Comparison of ENCODE assay signal across 13 cellular contexts in genomic region chr7:111329367-111330234, GRCh38.
DNase-seq lines count a peak whose midpoint lies in the region; ATAC-seq, FAIRE-seq and TF ChIP-seq lines count a peak whose summit lies in the region.
"Had no signal": no experiment of that assay in that cellular context is flagged by ENCODE, and none has a peak within 500 bp of the region (broad histone marks: within the 10 kb centered on the region; RNA-seq: fewer than 3 reads in every experiment).

No MANE protein-coding gene starts in this region.

- H3K27ac Mint-ChIP-seq in chondrocyte (ENCODE audit: unreplicated experiment): no peak overlapping the region

- ATAC-seq in GM19463 (IDR thresholded peaks at IDR 0.05; ENCODE audit: unreplicated experiment): peak; percentile 69
- ATAC-seq in HG03135 (IDR thresholded peaks at IDR 0.05; ENCODE audit: unreplicated experiment): peak; percentile 65
- no peak for ATAC-seq in GM19035 (IDR thresholded peaks at IDR 0.05; ENCODE audit: unreplicated experiment)
- ATAC-seq in HG03571 (IDR thresholded peaks at IDR 0.05; ENCODE audit: unreplicated experiment): no peak

- TF ChIP-seq CTCF in chondrocyte (IDR thresholded peaks at IDR 0.05): peak; percentile 58

- DNase-seq in chondrocyte (ENCODE audit: low spot score): no peak
- no peak for DNase-seq in DMS114 treated with DMSO at 0.1 percent for 48 hours (lab: John Stamatoyannopoulos, UW; ENCODE audit: unreplicated experiment)
- DNase-seq in ureter (ENCODE audit: low spot score): no peak
- DNase-seq: activated naive CD4-positive, alpha-beta T cell treated with anti-CD3 and anti-CD28 coated beads, Interleukin-2, amount 50 U/mL, for 16 hours; BE2C; NCI-H524; tibial artery had no signal

- peaks cover 20% of the 10 kb centered on the region for H3K9me3 Mint-ChIP-seq in chondrocyte (ENCODE audit: low read depth)

- peak; percentile 25 for FAIRE-seq in A204.1 (lab: Jason Lieb, UNC)
- FAIRE-seq: GM12892 had no signal

- no peak overlapping the region for H3K4me3 Mint-ChIP-seq in chondrocyte (ENCODE audit: unreplicated experiment)

- H3K27me3 Mint-ChIP-seq in chondrocyte (ENCODE audit: low read depth): no peaks in the 10 kb centered on the region

- no peaks in the 10 kb centered on the region for H3K4me1 Mint-ChIP-seq in chondrocyte (ENCODE audit: low read depth)

- H3K36me3 Mint-ChIP-seq in chondrocyte (ENCODE audit: low read depth): peaks cover 3% of the 10 kb centered on the region

Comparison
In these comparisons a context has a peak if more than half of its experiments do, and no peak if none do; other contexts are left out.
1. ATAC-seq: peak in GM19463 (single experiment) and HG03135 (single experiment); none in GM19035 (single experiment) and HG03571 (single experiment).